In genomic region chr19:8444140-8444676, GRCh38 we compare ENCODE assay signal across 8 cellular contexts. TPM values are rescaled to one million over a fixed set of nuclear protein-coding genes. Genes with fewer than 3 reads are reported as not detected.
DNase-seq lines count a peak whose midpoint lies in the region; ATAC-seq, FAIRE-seq and TF ChIP-seq lines count a peak whose summit lies in the region.
"Not testable (repeated sequence)": the region's sequence is repeated elsewhere in the genome, so short reads cannot be mapped to it uniquely, and the experiment has no call there.
"Had no signal": no experiment of that assay in that cellular context is flagged by ENCODE, and none has a peak within 500 bp of the region (broad histone marks: within the 10 kb centered on the region; RNA-seq: fewer than 3 reads in every experiment).

No MANE protein-coding gene starts in this region.

- POLR2A ChIA-PET in HepG2 (lab: Yijun Ruan, JAX), result interaction anchor here (0.7 to 3.6 kb wide), 16 partner anchors 12 to 75 kb away, joined by 3 to 82 read pairs (median 4); partner anchors contain the start of genes MARCHF2, RAB11B and ZNF414

- H4K20me1 ChIP-seq in HepG2 (ENCODE audit: insufficient read depth, low read length), result peaks cover 41% of the 10 kb centered on the region

- not testable (repeated sequence) for TF ChIP-seq RAD21 in HepG2 (CRISPR knock-in tag; IDR thresholded peaks at IDR 0.05)

- H3K36me3 ChIP-seq in ACC112 (ENCODE audit: insufficient read depth, low read length); effector memory CD4-positive, alpha-beta T cell (ENCODE audit: control insufficient read depth, insufficient read depth, low read length); HepG2 (replicated peaks in 1 of 2; ENCODE audit: control insufficient read depth in 1 of 2, insufficient read depth in 2 of 2, low read length in 2 of 2): not testable (repeated sequence)

- H3K27ac ChIP-seq in ACC112 (ENCODE audit: low read depth, low read length) (peak overlapping the region; percentile 56), HepG2 (ENCODE audit: extremely low read length, insufficient read depth, low read length) (peak overlapping the region; percentile 95)
- peak overlapping the region; percentile 96 for H3K27ac ChIP-seq in effector memory CD4-positive, alpha-beta T cell (ENCODE audit: insufficient read depth, low read length, poor library complexity, severe bottlenecking)

- not testable (repeated sequence) for ATAC-seq in activated CD8-positive, alpha-beta memory T cell treated with anti-CD3 and anti-CD28 coated beads, Interleukin-2, amount 10 ng/mL, durations not matched to agents 7 days and 5 days; HepG2

- peaks cover 12% of the 10 kb centered on the region for H3K4me1 ChIP-seq in ACC112 (ENCODE audit: control insufficient read depth, insufficient read depth, low read length, unreplicated experiment)
- peaks cover 24% of the 10 kb centered on the region for H3K4me1 ChIP-seq in effector memory CD4-positive, alpha-beta T cell (ENCODE audit: control insufficient read depth, insufficient read depth, low read length, poor library complexity, severe bottlenecking)
- H3K4me1 ChIP-seq in HepG2 (ENCODE audit: insufficient read depth, low read length), result peaks cover 64% of the 10 kb centered on the region

- 0 out of 2 replicates have a peak, but pooled peaks have one; percentile 2 for TF ChIP-seq CTCF in HepG2 (CRISPR knock-in tag; IDR thresholded peaks at IDR 0.05)
- TF ChIP-seq CTCF in retinal pigment epithelial cell (conservative IDR thresholded peaks at IDR 0.05; ENCODE audit: low read depth, low read length), result not testable (repeated sequence)

- peak overlapping the region; percentile 86 for H3K4me3 Mint-ChIP-seq in activated CD8-positive, alpha-beta memory T cell treated with anti-CD3 and anti-CD28 coated beads, Interleukin-2, amount 10 ng/mL, durations not matched to agents 7 days and 5 days

- peak overlapping the region; percentile 84 for H2AFZ ChIP-seq in ACC112 (ENCODE audit: low read length, unreplicated experiment)
- not testable (repeated sequence) for H2AFZ ChIP-seq in HepG2 (ENCODE audit: low read length)

- peak overlapping the region; percentile 98 for H3K27ac Mint-ChIP-seq in activated CD8-positive, alpha-beta memory T cell treated with anti-CD3 and anti-CD28 coated beads, Interleukin-2, amount 10 ng/mL, durations not matched to agents 7 days and 5 days

- WGBS in HepG2 (ENCODE audit: low lambda C conversion rate), result 26% methylated on average over 32 of the region's 32 CpGs

- CTCF ChIA-PET in activated CD8-positive, alpha-beta memory T cell treated with anti-CD3 and anti-CD28 coated beads, Interleukin-2, amount 10 ng/mL, durations not matched to agents 7 days and 5 days (lab: Charles Lee), result interaction anchor here (0.7 to 5.9 kb wide), 12 partner anchors 10 to 137 kb away, joined by 3 to 35 read pairs (median 4); partner anchors contain the start of genes MARCHF2 and RAB11B
- CTCF ChIA-PET in HepG2 (lab: Yijun Ruan, JAX; ENCODE audit: low intra/inter-chr PET ratio, low total read pairs), result interaction anchor here (0.7 kb wide), 1 partner anchor 11 kb away, joined by 3 read pairs; no protein-coding TSS in a partner anchor

- not testable (repeated sequence) for H3K27me3 Mint-ChIP-seq in activated CD8-positive, alpha-beta memory T cell treated with anti-CD3 and anti-CD28 coated beads, Interleukin-2, amount 10 ng/mL, durations not matched to agents 7 days and 5 days

- not testable (repeated sequence) for FAIRE-seq in HepG2 (lab: Jason Lieb, UNC)

- H3K9me3 Mint-ChIP-seq in activated CD8-positive, alpha-beta memory T cell treated with anti-CD3 and anti-CD28 coated beads, Interleukin-2, amount 10 ng/mL, durations not matched to agents 7 days and 5 days (ENCODE audit: low read depth), result not testable (repeated sequence)

- TF ChIP-seq POLR2A in HepG2 (IDR thresholded peaks at IDR 0.05; ENCODE audit: insufficient read depth in 1 of 2, low read depth in 2 of 2, low read length in 2 of 2), result not testable (repeated sequence)

- H3K4me3 ChIP-seq in ACC112 (ENCODE audit: low read depth, low read length) (peak overlapping the region; percentile 98), HepG2 (replicated peaks in 1 of 3; ENCODE audit: insufficient read depth in 1 of 3, low read depth in 2 of 3, low read length in 3 of 3) (peak overlapping the region; percentile 70 to 99 (median 75)), retinal pigment epithelial cell (ENCODE audit: low read length) (peak overlapping the region; percentile 68)
- peak overlapping the region; percentile 78 for H3K4me3 ChIP-seq in Jurkat, Clone E6-1 (ENCODE audit: low read length)
- H3K4me3 ChIP-seq in effector memory CD4-positive, alpha-beta T cell (ENCODE audit: insufficient read depth, low read depth, low read length, poor library complexity, severe bottlenecking), result peak overlapping the region; percentile 98

- not testable (repeated sequence) for H3K27me3 ChIP-seq in ACC112 (ENCODE audit: insufficient read depth, low read length); effector memory CD4-positive, alpha-beta T cell (replicated peaks; ENCODE audit: control insufficient read depth, insufficient read depth, low read length, poor library complexity, severe bottlenecking); HepG2 (ENCODE audit: control insufficient read depth in 1 of 2, insufficient read depth in 2 of 2, low read length in 2 of 2)

- peak overlapping the region; percentile 72 for H3K4me2 ChIP-seq in HepG2 (ENCODE audit: low read depth, low read length)

- H3K4me1 Mint-ChIP-seq in activated CD8-positive, alpha-beta memory T cell treated with anti-CD3 and anti-CD28 coated beads, Interleukin-2, amount 10 ng/mL, durations not matched to agents 7 days and 5 days, result peaks cover 32% of the 10 kb centered on the region

- TF ChIP-seq EP300 in HepG2 (IDR thresholded peaks at IDR 0.05; ENCODE audit: low read depth in 2 of 2, low read length in 2 of 2); HepG2 (CRISPR knock-in tag; IDR thresholded peaks at IDR 0.05; ENCODE audit: borderline replicate concordance): not testable (repeated sequence)

- in situ Hi-C loops in HepG2 (cut with HindIII; ENCODE audit: extremely low pct_ligation_motif_present, low pct_unique_long_range_greater_than_20kb), result not testable (repeated sequence)

- not testable (repeated sequence) for DNase-seq in Jurkat, Clone E6-1 (ENCODE audit: low read depth, low spot score); activated CD8-positive, alpha-beta memory T cell treated with anti-CD3 and anti-CD28 coated beads, Interleukin-2, amount 10 ng/mL, durations not matched to agents 7 days and 5 days; effector memory CD4-positive, alpha-beta T cell; HepG2 (ENCODE audit: low spot score); retinal pigment epithelial cell (ENCODE audit: low read depth)

- peak overlapping the region; percentile 100 for H3K9ac ChIP-seq in HepG2 (ENCODE audit: insufficient read depth, low read depth, low read length)

- H3K9me3 ChIP-seq in effector memory CD4-positive, alpha-beta T cell (ENCODE audit: control insufficient read depth, low read length); HepG2 (ENCODE audit: low read length): not testable (repeated sequence)

- H3K79me2 ChIP-seq in ACC112 (ENCODE audit: control insufficient read depth, insufficient read depth, low read length, unreplicated experiment) (peaks cover 40% of the 10 kb centered on the region), HepG2 (ENCODE audit: insufficient read depth, low read length) (peaks cover 45% of the 10 kb centered on the region)

- BruUV-seq in HepG2 (replicated peaks; lab: Mats Ljungman, UMichigan), result TSS peak; percentile 95

- H3K36me3 Mint-ChIP-seq in activated CD8-positive, alpha-beta memory T cell treated with anti-CD3 and anti-CD28 coated beads, Interleukin-2, amount 10 ng/mL, durations not matched to agents 7 days and 5 days, result peaks cover 23% of the 10 kb centered on the region

- intact Hi-C loops in HepG2 (cut with micrococcal nuclease; ENCODE audit: unreplicated experiment), result loop anchor here (10.0 kb wide), 1 partner anchor 89 kb away; no protein-coding TSS in a partner anchor

RNA-seq across cellular contexts. Expression of gene HNRNPM, which starts 0.6 kb away (rescaled TPM):
- 416 TPM for polyA plus RNA-seq in Jurkat, Clone E6-1 (2012; ENCODE audit: insufficient read depth, insufficient read length)
- 100 to 1,000 TPM; 226 to 309 TPM for total RNA-seq in activated CD8-positive, alpha-beta memory T cell treated with anti-CD3 and anti-CD28 coated beads, Interleukin-2, amount 10 ng/mL, durations not matched to agents 7 days and 5 days
- total RNA-seq in HepG2 (2016; rRNA removed; fragmentation: Illumina TruSeq; extraction: Trizol), result 102 and 144 TPM in 2 replicates
- 28.1 and 31.3 TPM in 2 replicates for total RNA-seq in HepG2 (2016; cell fraction: cytosol; rRNA removed; fragmentation: Illumina TruSeq; extraction: Trizol; ENCODE audit: low read depth)
- total RNA-seq in HepG2 (2016; cell fraction: insoluble cytoplasmic fraction; rRNA removed; fragmentation: Illumina TruSeq; extraction: Trizol), result 105 and 130 TPM in 2 replicates
- total RNA-seq in HepG2 (2016; cell fraction: membrane; rRNA removed; fragmentation: Illumina TruSeq; extraction: Trizol), result 29.6 and 34.4 TPM in 2 replicates
- total RNA-seq in HepG2 (2016; cell fraction: nucleus; rRNA removed; fragmentation: Illumina TruSeq; extraction: Trizol), result 79.0 and 100 TPM in 2 replicates
- polyA plus RNA-seq in HepG2 (2011; rRNA removed), result 53.7 and 56.7 TPM in 2 replicates
- 57.0 and 126 TPM in 2 replicates for polyA plus RNA-seq in HepG2 (2011; cell fraction: cytosol; rRNA removed)
- 114 and 125 TPM in 2 replicates for polyA plus RNA-seq in HepG2 (2011; cell fraction: nucleus; rRNA removed)
- polyA plus RNA-seq in HepG2 (2012), result 107 and 138 TPM in 2 replicates
- polyA plus RNA-seq in HepG2 (2016; cell fraction: cytosol; fragmentation: Illumina TruSeq; extraction: Trizol; ENCODE audit: low read depth), result 12.0 and 13.3 TPM in 2 replicates
- polyA plus RNA-seq in HepG2 (2016; cell fraction: insoluble cytoplasmic fraction; fragmentation: Illumina TruSeq; extraction: Trizol; ENCODE audit: low read depth), result 244 and 309 TPM in 2 replicates
- polyA plus RNA-seq in HepG2 (2016; cell fraction: membrane; fragmentation: Illumina TruSeq; extraction: Trizol; ENCODE audit: low read depth), result 17.6 and 27.0 TPM in 2 replicates
- polyA plus RNA-seq in HepG2 (2016; cell fraction: nucleus; fragmentation: Illumina TruSeq; extraction: Trizol; ENCODE audit: insufficient read depth, low read depth), result 181 and 202 TPM in 2 replicates
- 64.5 and 120 TPM in 2 replicates for polyA minus RNA-seq in HepG2 (2011; rRNA and poly(A)+ RNA removed; ENCODE audit: low replicate concordance)
- 53.3 and 60.8 TPM in 2 replicates for polyA minus RNA-seq in HepG2 (2011; cell fraction: cytosol; rRNA and poly(A)+ RNA removed)
- 85.2 and 90.0 TPM in 2 replicates for polyA minus RNA-seq in HepG2 (2011; cell fraction: nucleus; rRNA and poly(A)+ RNA removed)

RNA-seq across cellular contexts. Expression of gene MARCHF2, which starts 31.1 kb away (rescaled TPM):
- polyA plus RNA-seq in Jurkat, Clone E6-1 (2012; ENCODE audit: insufficient read depth, insufficient read length), result 9.8 TPM
- total RNA-seq in activated CD8-positive, alpha-beta memory T cell treated with anti-CD3 and anti-CD28 coated beads, Interleukin-2, amount 10 ng/mL, durations not matched to agents 7 days and 5 days, result 10 to 100 TPM; 16.5 to 20.9 TPM
- 10.6 and 12.7 TPM in 2 replicates for total RNA-seq in HepG2 (2016; rRNA removed; fragmentation: Illumina TruSeq; extraction: Trizol)
- total RNA-seq in HepG2 (2016; cell fraction: cytosol; rRNA removed; fragmentation: Illumina TruSeq; extraction: Trizol; ENCODE audit: low read depth), result 59.6 and 64.1 TPM in 2 replicates
- total RNA-seq in HepG2 (2016; cell fraction: insoluble cytoplasmic fraction; rRNA removed; fragmentation: Illumina TruSeq; extraction: Trizol), result 8.2 and 12.9 TPM in 2 replicates
- 65.2 and 66.6 TPM in 2 replicates for total RNA-seq in HepG2 (2016; cell fraction: membrane; rRNA removed; fragmentation: Illumina TruSeq; extraction: Trizol)
- total RNA-seq in HepG2 (2016; cell fraction: nucleus; rRNA removed; fragmentation: Illumina TruSeq; extraction: Trizol), result 3.6 and 5.3 TPM in 2 replicates
- 13.0 and 17.0 TPM in 2 replicates for polyA plus RNA-seq in HepG2 (2011; rRNA removed)
- polyA plus RNA-seq in HepG2 (2011; cell fraction: cytosol; rRNA removed), result 21.1 and 28.3 TPM in 2 replicates
- 15.0 and 19.7 TPM in 2 replicates for polyA plus RNA-seq in HepG2 (2011; cell fraction: nucleus; rRNA removed)
- polyA plus RNA-seq in HepG2 (2012), result 6.7 and 12.0 TPM in 2 replicates
- 74.4 and 75.7 TPM in 2 replicates for polyA plus RNA-seq in HepG2 (2016; cell fraction: cytosol; fragmentation: Illumina TruSeq; extraction: Trizol; ENCODE audit: low read depth)
- polyA plus RNA-seq in HepG2 (2016; cell fraction: insoluble cytoplasmic fraction; fragmentation: Illumina TruSeq; extraction: Trizol; ENCODE audit: low read depth), result 8.3 and 8.9 TPM in 2 replicates
- polyA plus RNA-seq in HepG2 (2016; cell fraction: membrane; fragmentation: Illumina TruSeq; extraction: Trizol; ENCODE audit: low read depth), result 56.5 and 63.1 TPM in 2 replicates
- polyA plus RNA-seq in HepG2 (2016; cell fraction: nucleus; fragmentation: Illumina TruSeq; extraction: Trizol; ENCODE audit: insufficient read depth, low read depth), result 8.7 and 13.2 TPM in 2 replicates
- 5.3 and 38.3 TPM in 2 replicates for polyA minus RNA-seq in HepG2 (2011; rRNA and poly(A)+ RNA removed; ENCODE audit: low replicate concordance)
- 11.2 and 13.2 TPM in 2 replicates for polyA minus RNA-seq in HepG2 (2011; cell fraction: cytosol; rRNA and poly(A)+ RNA removed)
- 2.3 and 8.2 TPM in 2 replicates for polyA minus RNA-seq in HepG2 (2011; cell fraction: nucleus; rRNA and poly(A)+ RNA removed)

RNA-seq across cellular contexts. Expression of gene RAB11B, which starts 54.0 kb away (rescaled TPM):
- polyA plus RNA-seq in Jurkat, Clone E6-1 (2012; ENCODE audit: insufficient read depth, insufficient read length), result 102 TPM
- 10 to 100 TPM; 96.2 to 97.3 TPM for total RNA-seq in activated CD8-positive, alpha-beta memory T cell treated with anti-CD3 and anti-CD28 coated beads, Interleukin-2, amount 10 ng/mL, durations not matched to agents 7 days and 5 days
- total RNA-seq in HepG2 (2016; rRNA removed; fragmentation: Illumina TruSeq; extraction: Trizol), result 6.0 and 11.5 TPM in 2 replicates
- 3.2 and 5.3 TPM in 2 replicates for total RNA-seq in HepG2 (2016; cell fraction: cytosol; rRNA removed; fragmentation: Illumina TruSeq; extraction: Trizol; ENCODE audit: low read depth)
- total RNA-seq in HepG2 (2016; cell fraction: insoluble cytoplasmic fraction; rRNA removed; fragmentation: Illumina TruSeq; extraction: Trizol), result 5.3 and 9.6 TPM in 2 replicates
- 5.5 and 8.1 TPM in 2 replicates for total RNA-seq in HepG2 (2016; cell fraction: membrane; rRNA removed; fragmentation: Illumina TruSeq; extraction: Trizol)
- 10.6 and 12.6 TPM in 2 replicates for total RNA-seq in HepG2 (2016; cell fraction: nucleus; rRNA removed; fragmentation: Illumina TruSeq; extraction: Trizol)
- 28.4 and 39.6 TPM in 2 replicates for polyA plus RNA-seq in HepG2 (2011; rRNA removed)
- 25.6 and 37.5 TPM in 2 replicates for polyA plus RNA-seq in HepG2 (2011; cell fraction: cytosol; rRNA removed)
- polyA plus RNA-seq in HepG2 (2011; cell fraction: nucleus; rRNA removed), result 145 and 155 TPM in 2 replicates
- polyA plus RNA-seq in HepG2 (2012), result 60.0 and 70.4 TPM in 2 replicates
- 12.4 and 13.3 TPM in 2 replicates for polyA plus RNA-seq in HepG2 (2016; cell fraction: cytosol; fragmentation: Illumina TruSeq; extraction: Trizol; ENCODE audit: low read depth)
- 42.9 and 48.7 TPM in 2 replicates for polyA plus RNA-seq in HepG2 (2016; cell fraction: insoluble cytoplasmic fraction; fragmentation: Illumina TruSeq; extraction: Trizol; ENCODE audit: low read depth)
- 18.3 and 20.3 TPM in 2 replicates for polyA plus RNA-seq in HepG2 (2016; cell fraction: membrane; fragmentation: Illumina TruSeq; extraction: Trizol; ENCODE audit: low read depth)
- polyA plus RNA-seq in HepG2 (2016; cell fraction: nucleus; fragmentation: Illumina TruSeq; extraction: Trizol; ENCODE audit: insufficient read depth, low read depth), result 54.5 and 58.9 TPM in 2 replicates
- 12.0 and 69.0 TPM in 2 replicates for polyA minus RNA-seq in HepG2 (2011; rRNA and poly(A)+ RNA removed; ENCODE audit: low replicate concordance)
- 33.6 and 48.7 TPM in 2 replicates for polyA minus RNA-seq in HepG2 (2011; cell fraction: cytosol; rRNA and poly(A)+ RNA removed)
- polyA minus RNA-seq in HepG2 (2011; cell fraction: nucleus; rRNA and poly(A)+ RNA removed), result 27.7 and 30.1 TPM in 2 replicates

RNA-seq across cellular contexts. Expression of gene PRAM1, which starts 58.2 kb away (rescaled TPM):
- 0.85 TPM for polyA plus RNA-seq in Jurkat, Clone E6-1 (2012; ENCODE audit: insufficient read depth, insufficient read length)
- 1 to 10 TPM in 1 of 2 experiments, under 1 TPM in 1; 0.59 to 1.4 TPM for total RNA-seq in activated CD8-positive, alpha-beta memory T cell treated with anti-CD3 and anti-CD28 coated beads, Interleukin-2, amount 10 ng/mL, durations not matched to agents 7 days and 5 days
- total RNA-seq in HepG2 (2016; rRNA removed; fragmentation: Illumina TruSeq; extraction: Trizol), result not detected in 2 replicates
- total RNA-seq in HepG2 (2016; cell fraction: cytosol; rRNA removed; fragmentation: Illumina TruSeq; extraction: Trizol; ENCODE audit: low read depth), result not detected in 2 replicates
- total RNA-seq in HepG2 (2016; cell fraction: insoluble cytoplasmic fraction; rRNA removed; fragmentation: Illumina TruSeq; extraction: Trizol), result not detected in 2 replicates
- not detected in 2 replicates for total RNA-seq in HepG2 (2016; cell fraction: membrane; rRNA removed; fragmentation: Illumina TruSeq; extraction: Trizol)
- not detected in 2 replicates for total RNA-seq in HepG2 (2016; cell fraction: nucleus; rRNA removed; fragmentation: Illumina TruSeq; extraction: Trizol)
- polyA plus RNA-seq in HepG2 (2011; rRNA removed), result 0.03 TPM in 1 of 2 replicates, not detected in the other
- 0.03 TPM in 1 of 2 replicates, not detected in the other for polyA plus RNA-seq in HepG2 (2011; cell fraction: cytosol; rRNA removed)
- 0.33 and 0.35 TPM in 2 replicates for polyA plus RNA-seq in HepG2 (2011; cell fraction: nucleus; rRNA removed)
- polyA plus RNA-seq in HepG2 (2012), result 0.15 TPM in 1 of 2 replicates, not detected in the other
- not detected in 2 replicates for polyA plus RNA-seq in HepG2 (2016; cell fraction: cytosol; fragmentation: Illumina TruSeq; extraction: Trizol; ENCODE audit: low read depth)
- not detected in 2 replicates for polyA plus RNA-seq in HepG2 (2016; cell fraction: insoluble cytoplasmic fraction; fragmentation: Illumina TruSeq; extraction: Trizol; ENCODE audit: low read depth)
- not detected in 2 replicates for polyA plus RNA-seq in HepG2 (2016; cell fraction: membrane; fragmentation: Illumina TruSeq; extraction: Trizol; ENCODE audit: low read depth)
- polyA plus RNA-seq in HepG2 (2016; cell fraction: nucleus; fragmentation: Illumina TruSeq; extraction: Trizol; ENCODE audit: insufficient read depth, low read depth), result not detected in 2 replicates
- not detected in 2 replicates for polyA minus RNA-seq in HepG2 (2011; rRNA and poly(A)+ RNA removed; ENCODE audit: low replicate concordance)
- polyA minus RNA-seq in HepG2 (2011; cell fraction: cytosol; rRNA and poly(A)+ RNA removed), result not detected in 2 replicates
- not detected in 2 replicates for polyA minus RNA-seq in HepG2 (2011; cell fraction: nucleus; rRNA and poly(A)+ RNA removed)
- total RNA-seq: dermis microvascular lymphatic vessel endothelial cell, HT-29 had no signal

Comparison
In these comparisons a context has a peak if more than half of its experiments do, and no peak if none do; other contexts are left out.
1. RNA of gene RAB11B, which starts 54.0 kb away (total RNA-seq): 96.2 to 97.3 TPM in activated CD8-positive, alpha-beta memory T cell treated with anti-CD3 and anti-CD28 coated beads, Interleukin-2, amount 10 ng/mL, durations not matched to agents 7 days and 5 days; 3.2 to 12.6 TPM in HepG2; every median in the first group is over 4 times any median in the second.
2. Peak in every context shown above with its lines, with median percentiles within 50 percentile points of each other: H3K27ac ChIP-seq and H3K4me3 ChIP-seq.